In genomic region chr18:74498712-74499629, GRCh38 we compare ENCODE assay signal across 8 cellular contexts. TPM values are rescaled to one million over a fixed set of nuclear protein-coding genes. Genes with fewer than 3 reads are reported as not detected.
DNase-seq lines count a peak whose midpoint lies in the region; ATAC-seq, FAIRE-seq and TF ChIP-seq lines count a peak whose summit lies in the region.

No MANE protein-coding gene starts in this region.

- no peaks in the 10 kb centered on the region for H4K20me1 ChIP-seq in OCI-LY1 (ENCODE audit: insufficient read depth, low read length)

- H3K27me3 ChIP-seq in OCI-LY1 (ENCODE audit: insufficient read depth, low read length) (no peaks in the 10 kb centered on the region), heart left ventricle (no peaks in the 10 kb centered on the region), spleen (replicated peaks in 1 of 7) (no peaks in the 10 kb centered on the region)

- H3K27ac ChIP-seq in OCI-LY1 (ENCODE audit: low read depth, low read length, poor library complexity, severe bottlenecking) (peak overlapping the region; percentile 95), heart left ventricle (peak overlapping the region; percentile 8 to 95 (median 72)), spleen (peak overlapping the region; percentile 66 to 97 (median 94))

- DNase-seq in GM18507 (ENCODE audit: extremely low spot score, insufficient read length, low read depth) (peak; percentile 35), heart left ventricle (peak in 3 of 5 donors; percentile 50 to 56 (median 52)), spleen (peak; percentile 93), NCI-H524 treated with DMSO at 0.1 percent for 48 hours (lab: John Stamatoyannopoulos, UW) (no peak), NCI-H69 (lab: John Stamatoyannopoulos, UW) (no peak)
- DNase-seq in activated T-helper 1 cell treated with anti-CD3 and anti-CD28 coated beads, Interleukin-2, amount 50 U/mL, for 16 hours (ENCODE audit: low read depth in 1 of 2, low spot score in 1 of 2) = peak; percentile 52 to 63

- 0 out of 2 replicates have a peak, but pooled peaks cover 9% of the 10 kb centered on the region for H3F3A ChIP-seq in OCI-LY1 (ENCODE audit: insufficient read depth, low read length)

- H3K36me3 ChIP-seq in OCI-LY1 (ENCODE audit: insufficient read depth, low read length) = peaks cover 28% of the 10 kb centered on the region; the same call in 1 of the 2 replicates
- H3K36me3 ChIP-seq in heart left ventricle = peaks cover 0 to 38% (median 33%) of the 10 kb centered on the region in 9 donors
- peaks cover 0 to 32% (median 27%) of the 10 kb centered on the region in 6 donors for H3K36me3 ChIP-seq in spleen

- ATAC-seq in HG02884 (IDR thresholded peaks at IDR 0.05; ENCODE audit: unreplicated experiment) (peak; percentile 28), heart left ventricle (no peak)

- peak overlapping the region; percentile 87 for H3K4me3 ChIP-seq in OCI-LY1 (ENCODE audit: low read depth, low read length, poor library complexity, severe bottlenecking)
- H3K4me3 ChIP-seq in heart left ventricle = peak overlapping the region in 9 of 12 donors; percentile 20 to 60 (median 30)
- H3K4me3 ChIP-seq in spleen = peak overlapping the region; percentile 3 to 69 (median 40)

- H3K79me2 ChIP-seq in OCI-LY1 (ENCODE audit: insufficient read depth, low read length) = peaks cover 6% of the 10 kb centered on the region; the same call in 1 of the 2 replicates

- H3K4me1 ChIP-seq in OCI-LY1 (ENCODE audit: insufficient read depth, low read length, severe bottlenecking) (peaks cover 50% of the 10 kb centered on the region), heart left ventricle (peaks cover 0 to 62% (median 25%) of the 10 kb centered on the region in 12 donors), spleen (peaks cover 30 to 81% (median 63%) of the 10 kb centered on the region in 6 donors)

- no peaks in the 10 kb centered on the region for H3K9me3 ChIP-seq in OCI-LY1 (ENCODE audit: low read length)
- no peaks in the 10 kb centered on the region for H3K9me3 ChIP-seq in heart left ventricle
- H3K9me3 ChIP-seq in spleen = no peaks in the 10 kb centered on the region

- H3K4me2 ChIP-seq in OCI-LY1 (ENCODE audit: low read length) = peak overlapping the region; percentile 87

- FAIRE-seq in GM18507 (lab: Jason Lieb, UNC) = no peak

- TF ChIP-seq CTCF in OCI-LY1 (IDR thresholded peaks at IDR 0.05; ENCODE audit: low read length) = no peak
- no peak for TF ChIP-seq CTCF in heart left ventricle (IDR thresholded peaks at IDR 0.05)
- no peak for TF ChIP-seq CTCF in spleen (IDR thresholded peaks at IDR 0.05 in 8 of 11, conservative IDR thresholded peaks at IDR 0.05 in 3 of 11)

- 71 to 79% (median 74%) methylated on average over 12 to 14 of the region's 14 CpGs for WGBS in heart left ventricle, 4 donors
- 25 to 45% (median 37%) methylated on average over 13 to 14 of the region's 14 CpGs for WGBS in spleen, 5 donors

- H3K9ac ChIP-seq in OCI-LY1 (ENCODE audit: low read length) = peak overlapping the region; percentile 67

- intact Hi-C loops in heart left ventricle (cut with DNase I) (loop anchor here in 8 of 10 donors (2.0 to 10.0 kb wide), 6 partner anchors 48 to 1998 kb away; partner anchors contain the start of genes ZNF407 (in 3 of the 8) and ZNF516 (in 1 of the 8)), spleen (cut with DNase I; ENCODE audit: low total_unique reads) (loop anchor here (10.0 kb wide), 1 partner anchor 56 kb away; no protein-coding TSS in a partner anchor)

- peak overlapping the region; percentile 35; the same call in 1 of the 2 replicates for H2AFZ ChIP-seq in OCI-LY1 (ENCODE audit: low read length)

- no peak for TF ChIP-seq POLR2A in heart left ventricle (IDR thresholded peaks at IDR 0.05)
- no peak for TF ChIP-seq POLR2A in spleen (IDR thresholded peaks at IDR 0.05)

- H3K9me2 ChIP-seq in OCI-LY1 (ENCODE audit: low read depth, low read length) = no peaks in the 10 kb centered on the region

RNA-seq across cellular contexts. Expression of gene CNDP2, which starts 2.8 kb away (rescaled TPM):
- total RNA-seq in heart left ventricle (100 to 1,000 TPM in 1 of 9 donors, 10 to 100 TPM in 8; 38.3 to 162 (median 76.3) TPM), spleen (100 to 1,000 TPM; 219 to 310 (median 291) TPM)
- polyA plus RNA-seq in heart left ventricle (10 to 100 TPM; 50.1 to 90.4 TPM), spleen (100 to 1,000 TPM; 102 to 168 (median 123) TPM)

RNA-seq across cellular contexts. Expression of gene CNDP1, which starts 35.3 kb away (rescaled TPM):
- total RNA-seq in heart left ventricle = not detected
- polyA plus RNA-seq in heart left ventricle = under 1 TPM in 1 of 2 donors, not detected in 1; 0.03 TPM
- total RNA-seq in spleen = under 1 TPM in 5 of 7 donors, not detected in 2; 0.13 to 0.59 (median 0.36) TPM
- polyA plus RNA-seq in spleen = under 1 TPM; 0.03 to 0.17 (median 0.13) TPM

RNA-seq across cellular contexts. Expression of gene DIPK1C, which starts 41.9 kb away (rescaled TPM):
- total RNA-seq in heart left ventricle = 10 to 100 TPM in 3 of 9 donors, 1 to 10 TPM in 6; 1.3 to 13.6 (median 6.3) TPM
- 10 to 100 TPM in 1 of 2 donors, 1 to 10 TPM in 1; 1.9 to 14.2 TPM for polyA plus RNA-seq in heart left ventricle
- under 1 TPM in 2 of 7 donors, not detected in 5; 0.34 to 0.51 TPM for total RNA-seq in spleen
- polyA plus RNA-seq in spleen = under 1 TPM in 2 of 3 donors, not detected in 1; 0.10 to 0.23 TPM

Comparison
In these comparisons a context has a peak if more than half of its experiments do, and no peak if none do; other contexts are left out.
1. DNase-seq: peak in GM18507 (single experiment), activated T-helper 1 cell treated with anti-CD3 and anti-CD28 coated beads, Interleukin-2, amount 50 U/mL, for 16 hours (2 of 2), heart left ventricle (3 of 5) and spleen (single experiment); none in NCI-H524 treated with DMSO at 0.1 percent for 48 hours (single experiment) and NCI-H69 (single experiment).
2. H3K4me3 ChIP-seq: peak in every context shown above with its lines; median percentile 87 in OCI-LY1; 40 in spleen; 30 in heart left ventricle.
3. Peak in every context shown above with its lines, with median percentiles within 50 percentile points of each other: H3K27ac ChIP-seq.